In genomic region chr10:48805848-48806247, GRCh38 we compare ENCODE assay signal across 15 cellular contexts.
DNase-seq lines count a peak whose midpoint lies in the region; ATAC-seq and TF ChIP-seq lines count a peak whose summit lies in the region.
"Had no signal": no experiment of that assay in that cellular context is flagged by ENCODE, and none has a peak within 500 bp of the region (broad histone marks: within the 10 kb centered on the region; RNA-seq: fewer than 3 reads in every experiment).

No MANE protein-coding gene starts in this region.

- H3K36me3 Mint-ChIP-seq in activated naive CD4-positive, alpha-beta T cell treated with anti-CD3 and anti-CD28 coated beads, Interleukin-2, amount 10 ng/mL, durations not matched to agents 7 days and 5 days = peaks cover 6% of the 10 kb centered on the region

- H3K9me2 ChIP-seq in OCI-LY7 (ENCODE audit: insufficient read depth, low read length) = no peaks in the 10 kb centered on the region
- H3K9me2 ChIP-seq in PC-9 (ENCODE audit: insufficient read depth) = no peaks in the 10 kb centered on the region

- H4K20me1 ChIP-seq in osteoblast (ENCODE audit: insufficient read depth, low read length) (no peaks in the 10 kb centered on the region), OCI-LY7 (ENCODE audit: insufficient read depth, low read length) (no peaks in the 10 kb centered on the region), PC-9 (ENCODE audit: insufficient read depth) (no peaks in the 10 kb centered on the region; the same call in 1 of the 2 replicates)

- no peaks in the 10 kb centered on the region for H3F3A ChIP-seq in PC-9 (ENCODE audit: insufficient read depth, low read depth)

- H3K27ac Mint-ChIP-seq in activated naive CD4-positive, alpha-beta T cell treated with anti-CD3 and anti-CD28 coated beads, Interleukin-2, amount 10 ng/mL, durations not matched to agents 7 days and 5 days = peak overlapping the region; percentile 90
- H3K27ac Mint-ChIP-seq: stimulated activated naive CD8-positive, alpha-beta T cell treated with anti-CD3 and anti-CD28 coated beads, Interleukin-15, amount 100 ng/mL, for 72 hours had no signal

- ATAC-seq in heart left ventricle (peak; percentile 36 to 76 (median 74)), GM21717 (IDR thresholded peaks at IDR 0.05; ENCODE audit: unreplicated experiment) (no peak)
- ATAC-seq: stimulated activated naive CD8-positive, alpha-beta T cell treated with anti-CD3 and anti-CD28 coated beads, Interleukin-15, amount 100 ng/mL, for 72 hours had no signal

- H3K36me3 ChIP-seq in heart left ventricle = no peaks in the 10 kb centered on the region
- no peaks in the 10 kb centered on the region for H3K36me3 ChIP-seq in osteoblast (ENCODE audit: insufficient read depth, low read length)
- no peaks in the 10 kb centered on the region for H3K36me3 ChIP-seq in uterus
- H3K36me3 ChIP-seq in OCI-LY7 (ENCODE audit: insufficient read depth, low read length) = peaks cover 100% of the 10 kb centered on the region
- no peaks in the 10 kb centered on the region for H3K36me3 ChIP-seq in PC-9 (ENCODE audit: low read depth)

- intact Hi-C loops in heart left ventricle (cut with DNase I) (no loop called here), uterus (cut with DNase I; ENCODE audit: low total_unique reads) (no loop called here), OCI-LY7 (cut with micrococcal nuclease; ENCODE audit: unreplicated experiment) (no loop called here), PC-9 (cut with micrococcal nuclease; ENCODE audit: unreplicated experiment) (no loop called here)

- H3K4me1 ChIP-seq in heart left ventricle (peaks cover 0 to 66% (median 37%) of the 10 kb centered on the region in 12 donors), osteoblast (ENCODE audit: insufficient read depth, low read length) (no peaks in the 10 kb centered on the region), uterus (no peaks in the 10 kb centered on the region), OCI-LY7 (ENCODE audit: insufficient read depth, low read length, poor library complexity, severe bottlenecking) (peaks cover 25% of the 10 kb centered on the region), PC-9 (replicated peaks; ENCODE audit: insufficient read depth) (no peaks in the 10 kb centered on the region)

- peaks cover 72% of the 10 kb centered on the region for H3K4me1 Mint-ChIP-seq in activated naive CD4-positive, alpha-beta T cell treated with anti-CD3 and anti-CD28 coated beads, Interleukin-2, amount 10 ng/mL, durations not matched to agents 7 days and 5 days

- WGBS in heart left ventricle, 4 donors = 65 to 76% (median 72%) methylated on average over 11 to 12 of the region's 12 CpGs

- H3K27ac ChIP-seq in heart left ventricle (peak overlapping the region in 8 of 12 donors; percentile 14 to 72 (median 64)), osteoblast (ENCODE audit: low read depth, low read length) (no peak overlapping the region), uterus (peak overlapping the region; percentile 11), OCI-LY7 (ENCODE audit: low read depth, low read length, poor library complexity, severe bottlenecking) (no peak overlapping the region), PC-9 (no peak overlapping the region)

- no peaks in the 10 kb centered on the region for H3K9me3 Mint-ChIP-seq in activated naive CD4-positive, alpha-beta T cell treated with anti-CD3 and anti-CD28 coated beads, Interleukin-2, amount 10 ng/mL, durations not matched to agents 7 days and 5 days
- H3K9me3 Mint-ChIP-seq: stimulated activated naive CD8-positive, alpha-beta T cell treated with anti-CD3 and anti-CD28 coated beads, Interleukin-15, amount 100 ng/mL, for 72 hours had no signal

- TF ChIP-seq CTCF in heart left ventricle (IDR thresholded peaks at IDR 0.05) (no peak), osteoblast (IDR thresholded peaks at IDR 0.05; ENCODE audit: extremely low read depth, low read depth, low read length) (no peak), uterus (IDR thresholded peaks at IDR 0.05) (no peak), OCI-LY7 (conservative IDR thresholded peaks at IDR 0.05; ENCODE audit: low read length) (no peak), PC-9 (conservative IDR thresholded peaks at IDR 0.05) (no peak)

- H2AFZ ChIP-seq in osteoblast (ENCODE audit: low read length) = peak overlapping the region; percentile 81
- H2AFZ ChIP-seq in OCI-LY7 (ENCODE audit: low read length) = no peak overlapping the region
- no peak overlapping the region for H2AFZ ChIP-seq in PC-9

- no peaks in the 10 kb centered on the region for H3K9me3 ChIP-seq in heart left ventricle
- no peaks in the 10 kb centered on the region for H3K9me3 ChIP-seq in osteoblast (ENCODE audit: low read depth, low read length)
- no peaks in the 10 kb centered on the region for H3K9me3 ChIP-seq in uterus
- no peaks in the 10 kb centered on the region for H3K9me3 ChIP-seq in OCI-LY7 (ENCODE audit: low read length)
- H3K9me3 ChIP-seq in PC-9 (ENCODE audit: insufficient read depth, low read depth) = no peaks in the 10 kb centered on the region
- H3K9me3 ChIP-seq: spleen had no signal

- H3K27me3 Mint-ChIP-seq in activated naive CD4-positive, alpha-beta T cell treated with anti-CD3 and anti-CD28 coated beads, Interleukin-2, amount 10 ng/mL, durations not matched to agents 7 days and 5 days = no peaks in the 10 kb centered on the region
- H3K27me3 Mint-ChIP-seq: stimulated activated naive CD8-positive, alpha-beta T cell treated with anti-CD3 and anti-CD28 coated beads, Interleukin-15, amount 100 ng/mL, for 72 hours had no signal

- POLR2A ChIA-PET in OCI-LY7 (lab: Charles Lee) (no interaction called here), PC-9 (lab: Charles Lee; ENCODE audit: unreplicated experiment) (no interaction called here)

- peak overlapping the region; percentile 45 for H3K4me3 Mint-ChIP-seq in activated naive CD4-positive, alpha-beta T cell treated with anti-CD3 and anti-CD28 coated beads, Interleukin-2, amount 10 ng/mL, durations not matched to agents 7 days and 5 days

- CTCF ChIA-PET in activated naive CD4-positive, alpha-beta T cell treated with anti-CD3 and anti-CD28 coated beads, Interleukin-2, amount 10 ng/mL, durations not matched to agents 7 days and 5 days (lab: Charles Lee) = interaction anchor here (0.8 to 1.4 kb wide), 2 partner anchors 14 to 148 kb away, joined by 3 to 4 read pairs; no protein-coding TSS in a partner anchor
- CTCF ChIA-PET in OCI-LY7 (lab: Charles Lee; ENCODE audit: unreplicated experiment) = no interaction called here
- CTCF ChIA-PET in PC-9 (lab: Charles Lee) = no interaction called here

- DNase-seq in activated naive CD4-positive, alpha-beta T cell treated with anti-CD3 and anti-CD28 coated beads, Interleukin-2, amount 10 ng/mL, durations not matched to agents 7 days and 5 days = peak; percentile 49
- no peak for DNase-seq in activated naive CD4-positive, alpha-beta T cell treated with Interleukin-2 at 50 U/mL for 16 hours
- DNase-seq in heart left ventricle (peak in 3 of 5 donors; percentile 48 to 54 (median 51)), osteoblast (ENCODE audit: insufficient read length, low spot score, missing footprints) (no peak), uterus (peak in 1 of 2 donors; percentile 42), OCI-LY7 (ENCODE audit: low spot score) (no peak), PC-9 (no peak)
- DNase-seq: activated T-cell treated with anti-CD3 and anti-CD28 coated beads, Interleukin-2, amount 50 U/mL, for 48 hours; NCI-H1092 treated with DMSO at 0.1 percent for 48 hours; NK-92 treated with Interleukin-12 subunit alpha and Interleukin-12 subunit beta, amount 100 ng/mL, for 24 hours; SHP77 treated with DMSO at 0.1 percent for 48 hours; spleen; stimulated activated naive CD8-positive, alpha-beta T cell treated with anti-CD3 and anti-CD28 coated beads, Interleukin-15, amount 100 ng/mL, for 72 hours had no signal

- H3K4me2 ChIP-seq in osteoblast (ENCODE audit: insufficient read depth, low read length) (peak overlapping the region; percentile 71), OCI-LY7 (ENCODE audit: low read length) (no peak overlapping the region), PC-9 (no peak overlapping the region)

- H3K27me3 ChIP-seq in heart left ventricle = no peaks in the 10 kb centered on the region
- peaks cover 5% of the 10 kb centered on the region for H3K27me3 ChIP-seq in osteoblast (ENCODE audit: insufficient read depth, low read length)
- H3K27me3 ChIP-seq in uterus = no peaks in the 10 kb centered on the region
- peaks cover 16% of the 10 kb centered on the region for H3K27me3 ChIP-seq in PC-9 (ENCODE audit: insufficient read depth, low read depth)
- H3K27me3 ChIP-seq: spleen had no signal

- H3K79me2 ChIP-seq in osteoblast (ENCODE audit: insufficient read depth, low read length) (no peaks in the 10 kb centered on the region), OCI-LY7 (ENCODE audit: insufficient read depth, low read depth, low read length) (no peaks in the 10 kb centered on the region), PC-9 (ENCODE audit: low read depth) (no peaks in the 10 kb centered on the region)

- H3K4me3 ChIP-seq in heart left ventricle = no peak overlapping the region
- peak overlapping the region; percentile 55 for H3K4me3 ChIP-seq in osteoblast (ENCODE audit: insufficient read depth, low read length)
- H3K4me3 ChIP-seq in uterus = no peak overlapping the region
- H3K4me3 ChIP-seq in OCI-LY7 (ENCODE audit: low read depth, low read length, poor library complexity, severe bottlenecking) = no peak overlapping the region
- no peak overlapping the region for H3K4me3 ChIP-seq in PC-9
- H3K4me3 ChIP-seq: lung, spleen had no signal

- no TSS peak for BruUV-seq in OCI-LY7 (replicated peaks; lab: Mats Ljungman, UMichigan)
- BruUV-seq in PC-9 (replicated peaks; lab: Mats Ljungman, UMichigan) = no TSS peak

- TF ChIP-seq POLR2A in heart left ventricle (IDR thresholded peaks at IDR 0.05) (no peak), uterus (IDR thresholded peaks at IDR 0.05) (no peak)

Comparison
In these comparisons a context has a peak if more than half of its experiments do, and no peak if none do; other contexts are left out.
1. DNase-seq: peak in activated naive CD4-positive, alpha-beta T cell treated with anti-CD3 and anti-CD28 coated beads, Interleukin-2, amount 10 ng/mL, durations not matched to agents 7 days and 5 days (single experiment) and heart left ventricle (3 of 5); none in activated naive CD4-positive, alpha-beta T cell treated with Interleukin-2 at 50 U/mL for 16 hours (single experiment), osteoblast (single experiment), OCI-LY7 (single experiment) and PC-9 (0 of 2).
2. H3K27ac ChIP-seq: peak in heart left ventricle (8 of 12) and uterus (2 of 2); none in osteoblast (single experiment), OCI-LY7 (single experiment) and PC-9 (single experiment).